Comparison of ENCODE assay signal across 16 cellular contexts in the genomic region with DNA sequence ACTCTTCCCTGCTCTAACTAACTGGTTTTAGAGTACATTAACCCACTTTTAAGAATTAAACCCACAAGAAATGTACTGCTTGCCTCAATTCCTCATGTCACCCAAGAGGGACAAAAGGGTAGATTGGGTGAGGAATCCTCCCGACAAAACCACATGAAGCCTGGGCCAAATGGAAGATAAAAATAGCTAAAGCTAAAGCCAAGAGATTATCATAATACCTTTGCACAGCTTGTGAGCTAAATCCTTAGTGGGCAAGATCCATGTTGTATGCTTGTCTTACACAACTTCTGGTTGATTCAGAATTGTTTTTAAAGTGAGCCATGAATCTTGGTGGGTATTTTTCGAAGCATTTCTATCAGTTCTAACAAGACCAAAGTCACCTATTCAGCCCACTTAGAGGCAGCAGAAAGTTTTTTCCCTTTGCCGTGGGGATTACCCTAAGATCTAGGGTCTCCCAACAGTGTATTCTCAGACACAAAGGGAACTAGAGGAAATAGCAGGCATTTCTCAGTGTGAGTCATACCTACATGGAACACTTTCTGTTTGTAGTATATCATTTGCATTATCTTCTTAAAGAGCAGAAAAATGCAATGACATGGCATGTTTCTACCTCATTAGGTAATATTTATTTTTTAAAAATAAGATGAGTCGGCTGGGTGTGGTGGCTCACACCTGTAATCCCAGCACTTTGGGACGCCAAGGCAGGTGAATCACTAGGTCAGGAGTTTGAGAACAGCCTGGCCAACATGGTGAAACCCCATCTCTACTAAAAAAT.
DNase-seq lines count a peak whose midpoint lies in the region; ATAC-seq and TF ChIP-seq lines count a peak whose summit lies in the region.
"Had no signal": no experiment of that assay in that cellular context is flagged by ENCODE, and none has a peak within 500 bp of the region (broad histone marks: within the 10 kb centered on the region; RNA-seq: fewer than 3 reads in every experiment).

No MANE protein-coding gene starts in this region.

- H3K36me3 Mint-ChIP-seq in osteocyte (ENCODE audit: unreplicated experiment): no peaks in the 10 kb centered on the region
- H3K36me3 Mint-ChIP-seq: naive B cell had no signal

- DNase-seq in ELR (ENCODE audit: low read depth) (peak; percentile 67), SJSA1 (ENCODE audit: low read depth in 1 of 2, low spot score in 2 of 2) (peak in 1 of 2 experiments; percentile 78), epithelial cell of prostate (ENCODE audit: low read depth, low spot score) (peak; percentile 44), osteocyte (ENCODE audit: extremely low spot score, unreplicated experiment) (no peak), NCI-H2227 (lab: John Stamatoyannopoulos, UW; ENCODE audit: unreplicated experiment) (no peak), DMS79 (lab: John Stamatoyannopoulos, UW) (no peak), NCI-H1105 (lab: John Stamatoyannopoulos, UW) (no peak)
- DNase-seq: DMS153, dorsolateral prefrontal cortex, naive B cell, NCI-H146, NCI-H524, OCI-M1 had no signal

- no peak for ATAC-seq in GM21360 (IDR thresholded peaks at IDR 0.05; ENCODE audit: unreplicated experiment)
- ATAC-seq: left lobe of liver had no signal

- H3K36me3 ChIP-seq in SJSA1: no peaks in the 10 kb centered on the region

- H3K27me3 ChIP-seq in SJSA1 (replicated peaks): no peaks in the 10 kb centered on the region
- H3K27me3 ChIP-seq: dorsolateral prefrontal cortex had no signal

- peaks cover 14% of the 10 kb centered on the region for H3K4me1 ChIP-seq in SJSA1 (replicated peaks)

- peaks cover 39% of the 10 kb centered on the region for H3K9me3 Mint-ChIP-seq in osteocyte (ENCODE audit: unreplicated experiment)

- H3K27me3 Mint-ChIP-seq in osteocyte (ENCODE audit: unreplicated experiment): no peaks in the 10 kb centered on the region
- H3K27me3 Mint-ChIP-seq: naive B cell, progenitor cell of endocrine pancreas had no signal

- H3K9me3 ChIP-seq in SJSA1 (replicated peaks): peaks cover 6% of the 10 kb centered on the region; the same call in 1 of the 2 replicates

- peak overlapping the region; percentile 25 for H3K27ac Mint-ChIP-seq in osteocyte (ENCODE audit: unreplicated experiment)
- H3K27ac Mint-ChIP-seq: naive B cell, progenitor cell of endocrine pancreas had no signal

- H3K27ac ChIP-seq in SJSA1: peak overlapping the region; percentile 93
- peak overlapping the region; percentile 81 for H3K27ac ChIP-seq in epithelial cell of prostate
- H3K27ac ChIP-seq: dorsolateral prefrontal cortex had no signal

- H3K4me3 Mint-ChIP-seq in osteocyte (ENCODE audit: unreplicated experiment): no peak overlapping the region
- H3K4me3 Mint-ChIP-seq: naive B cell had no signal

- peaks cover 11% of the 10 kb centered on the region for H3K4me1 Mint-ChIP-seq in osteocyte (ENCODE audit: unreplicated experiment)
- H3K4me1 Mint-ChIP-seq: naive B cell had no signal

- no peak overlapping the region for H3K4me3 ChIP-seq in SJSA1
- H3K4me3 ChIP-seq: dorsolateral prefrontal cortex had no signal

- no peak for TF ChIP-seq CTCF in osteocyte (IDR thresholded peaks at IDR 0.05)

Comparison
In these comparisons a context has a peak if more than half of its experiments do, and no peak if none do; other contexts are left out.
1. DNase-seq: peak in ELR (single experiment) and epithelial cell of prostate (single experiment); none in osteocyte (single experiment), NCI-H2227 (single experiment), DMS79 (single experiment) and NCI-H1105 (single experiment).